1 cellular context compared by ENCODE assay signal in genomic region chr2:241218131-241219029, GRCh38.
TF ChIP-seq lines count a peak whose summit lies in the region.

No MANE protein-coding gene starts in this region.

TF ChIP-seq in HepG2, 621 proteins besides CTCF, POLR2A, EP300 and RAD21 (continued from another document and continues in another):
- TF ChIP-seq MEIS1 (CRISPR knock-in tag; IDR thresholded peaks at IDR 0.05; ENCODE audit: borderline replicate concordance) = no peak
- peak; percentile 89; the same call in 1 of the 2 replicates for TF ChIP-seq KLF15 (CRISPR knock-in tag; IDR thresholded peaks at IDR 0.05; ENCODE audit: borderline replicate concordance)
- TF ChIP-seq PPARG (CRISPR knock-in tag; conservative IDR thresholded peaks at IDR 0.05) = no peak
- no peak for TF ChIP-seq FOXK2 (IDR thresholded peaks at IDR 0.05)
- TF ChIP-seq IRF1 (CRISPR knock-in tag; IDR thresholded peaks at IDR 0.05; ENCODE audit: low read depth) = no peak; the same call in 1 of the 2 replicates
- TF ChIP-seq ETV5 (CRISPR knock-in tag; IDR thresholded peaks at IDR 0.05; ENCODE audit: borderline replicate concordance) = peak; percentile 86
- TF ChIP-seq PATZ1 (CRISPR knock-in tag; IDR thresholded peaks at IDR 0.05) = peak; percentile 87
- no peak for TF ChIP-seq CC2D1A (CRISPR knock-in tag; IDR thresholded peaks at IDR 0.05)
- TF ChIP-seq ZNF335 (CRISPR knock-in tag; IDR thresholded peaks at IDR 0.05) = 0 out of 2 replicates have a peak, but pooled peaks have one; percentile 21
- TF ChIP-seq ZNF318 (CRISPR knock-in tag; IDR thresholded peaks at IDR 0.05) = peak; percentile 79; the same call in 1 of the 2 replicates
- no peak for TF ChIP-seq MBNL3 (CRISPR knock-in tag; conservative IDR thresholded peaks at IDR 0.05)
- TF ChIP-seq ZNF816 (CRISPR knock-in tag; IDR thresholded peaks at IDR 0.05; ENCODE audit: borderline replicate concordance) = no peak
- no peak for TF ChIP-seq ZSCAN12 (CRISPR knock-in tag; IDR thresholded peaks at IDR 0.05)
- peak; percentile 29; the same call in 1 of the 2 replicates for TF ChIP-seq THAP11 (CRISPR knock-in tag; IDR thresholded peaks at IDR 0.05)
- TF ChIP-seq PLSCR1 (CRISPR knock-in tag; IDR thresholded peaks at IDR 0.05; ENCODE audit: borderline replicate concordance) = no peak
- TF ChIP-seq ZNF101 (CRISPR knock-in tag; IDR thresholded peaks at IDR 0.05; ENCODE audit: borderline replicate concordance, low read depth) = no peak
- TF ChIP-seq ZNF546 (CRISPR knock-in tag; conservative IDR thresholded peaks at IDR 0.05) = peak; percentile 81; the same call in 1 of the 2 replicates
- TF ChIP-seq ZNF17 (CRISPR knock-in tag; IDR thresholded peaks at IDR 0.05) = no peak
- TF ChIP-seq TCF7 (IDR thresholded peaks at IDR 0.05; ENCODE audit: low read depth) = no peak
- TF ChIP-seq RBM22 (optimal IDR thresholded peaks at IDR 0.05; ENCODE audit: low read length) = no peak
- TF ChIP-seq ZBTB33 (CRISPR knock-in tag; IDR thresholded peaks at IDR 0.05) = peak; percentile 61; the same call in 1 of the 2 replicates
- 0 out of 2 replicates have a peak, but pooled peaks have one; percentile 22 for TF ChIP-seq RXRA (CRISPR knock-in tag; IDR thresholded peaks at IDR 0.05)
- TF ChIP-seq ZGPAT (CRISPR knock-in tag; IDR thresholded peaks at IDR 0.05) = no peak
- no peak for TF ChIP-seq SOX6 (IDR thresholded peaks at IDR 0.05)
- TF ChIP-seq SOX6 (CRISPR knock-in tag; IDR thresholded peaks at IDR 0.05) = no peak; the same call in 1 of the 2 replicates
- no peak for TF ChIP-seq ZNF292 (CRISPR knock-in tag; IDR thresholded peaks at IDR 0.05; ENCODE audit: borderline replicate concordance, low read depth)
- no peak for TF ChIP-seq REST (IDR thresholded peaks at IDR 0.05; ENCODE audit: borderline replicate concordance in 1 of 2, low read depth in 1 of 2, low read length in 2 of 2)
- TF ChIP-seq ZNF883 (CRISPR knock-in tag; IDR thresholded peaks at IDR 0.05; ENCODE audit: not compliant biosample characterization) = no peak
- TF ChIP-seq ZNF484 (CRISPR knock-in tag; IDR thresholded peaks at IDR 0.05; ENCODE audit: borderline replicate concordance, low read depth) = peak; percentile 56; the same call in 1 of the 2 replicates
- TF ChIP-seq ZFP1 (CRISPR knock-in tag; IDR thresholded peaks at IDR 0.05) = no peak
- no peak for TF ChIP-seq ZMAT3 (CRISPR knock-in tag; conservative IDR thresholded peaks at IDR 0.05)
- TF ChIP-seq HMGXB3 (CRISPR knock-in tag; IDR thresholded peaks at IDR 0.05; ENCODE audit: borderline replicate concordance) = no peak
- TF ChIP-seq CBX5 (CRISPR knock-in tag; IDR thresholded peaks at IDR 0.05; ENCODE audit: borderline replicate concordance) = peak; percentile 71; the same call in 1 of the 2 replicates
- TF ChIP-seq NR3C1 (CRISPR knock-in tag; IDR thresholded peaks at IDR 0.05) = 0 out of 2 replicates have a peak, but pooled peaks have one; percentile 85
